ENCODE assay signal across 13 cellular contexts in the genomic region with DNA sequence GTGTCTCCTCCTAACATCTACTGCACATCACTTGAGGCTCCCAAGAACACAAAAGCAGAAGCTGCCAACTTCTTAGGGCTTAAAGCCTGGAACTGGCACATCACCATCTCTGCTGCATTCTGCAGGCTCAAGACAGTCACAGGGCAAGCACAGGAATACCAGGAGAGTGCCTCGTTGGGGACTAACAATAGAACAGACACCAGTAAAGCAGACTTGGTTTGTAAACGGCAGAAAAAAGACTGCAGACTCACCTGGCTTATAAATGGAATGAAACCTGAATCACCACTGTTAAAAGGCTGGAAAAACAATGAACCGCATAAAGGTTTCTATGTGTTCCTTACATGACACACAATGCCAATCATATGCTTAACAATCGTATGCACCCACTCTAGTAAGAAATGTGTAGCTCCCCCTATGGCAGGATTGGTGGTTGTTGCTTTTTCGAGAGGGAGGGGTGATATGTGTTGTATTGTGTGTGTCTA. TPM values are rescaled to one million over a fixed set of nuclear protein-coding genes. Genes with fewer than 3 reads are reported as not detected.
DNase-seq lines count a peak whose midpoint lies in the region; ATAC-seq and TF ChIP-seq lines count a peak whose summit lies in the region.
"Had no signal": no experiment of that assay in that cellular context is flagged by ENCODE, and none has a peak within 500 bp of the region (broad histone marks: within the 10 kb centered on the region; RNA-seq: fewer than 3 reads in every experiment).

No MANE protein-coding gene starts in this region.

- TF ChIP-seq CTCF in chondrocyte (IDR thresholded peaks at IDR 0.05), result peak; percentile 45

- no peaks in the 10 kb centered on the region for H3K36me3 Mint-ChIP-seq in chondrocyte (ENCODE audit: low read depth)
- peaks cover 0 to 3% (median 2%) of the 10 kb centered on the region in 5 donors for H3K36me3 Mint-ChIP-seq in naive thymus-derived CD4-positive, alpha-beta T cell

- H3K36me3 ChIP-seq in naive thymus-derived CD4-positive, alpha-beta T cell (ENCODE audit: control insufficient read depth in 2 of 3, insufficient read depth in 3 of 3, low read length in 3 of 3), result no peaks in the 10 kb centered on the region

- no peaks in the 10 kb centered on the region for H3K9me3 Mint-ChIP-seq in chondrocyte (ENCODE audit: low read depth)
- H3K9me3 Mint-ChIP-seq in naive thymus-derived CD4-positive, alpha-beta T cell, result no peaks in the 10 kb centered on the region
- H3K9me3 Mint-ChIP-seq: T-helper 1 cell treated with Interleukin-12 subunit alpha and Interleukin-12 subunit beta and Interleukin-4 antibody, amounts not matched to agents 30 μg/mL and 1 μg/mL, for 36 hours had no signal

- peaks cover 0 to 9% of the 10 kb centered on the region in 2 donors for H3K4me1 ChIP-seq in naive thymus-derived CD4-positive, alpha-beta T cell (ENCODE audit: control insufficient read depth in 2 of 2, insufficient read depth in 2 of 2, low read length in 2 of 2)

- CTCF ChIA-PET in naive thymus-derived CD4-positive, alpha-beta T cell (lab: Charles Lee), result no interaction called here

- H3K4me3 ChIP-seq in naive thymus-derived CD4-positive, alpha-beta T cell (ENCODE audit: low read length), result no peak overlapping the region
- H3K4me3 ChIP-seq: lung had no signal

- DNase-seq in D341Med (ENCODE audit: low spot score) (peak; percentile 59), NAMALWA (ENCODE audit: low spot score) (peak; percentile 48), chondrocyte (ENCODE audit: low spot score) (no peak), NCI-H345 treated with DMSO at 0.1 percent for 48 hours (lab: John Stamatoyannopoulos, UW; ENCODE audit: unreplicated experiment) (no peak)
- no peak for DNase-seq in naive thymus-derived CD4-positive, alpha-beta T cell
- DNase-seq: activated CD8-positive, alpha-beta memory T cell treated with anti-CD3 and anti-CD28 coated beads, Interleukin-2, amount 50 U/mL, for 48 hours; foreskin melanocyte had no signal

- no peaks in the 10 kb centered on the region for H3K9me3 ChIP-seq in naive thymus-derived CD4-positive, alpha-beta T cell (ENCODE audit: control insufficient read depth in 2 of 3, low read length in 3 of 3)

- H3K27ac ChIP-seq in naive thymus-derived CD4-positive, alpha-beta T cell (ENCODE audit: low read depth, low read length), result no peak overlapping the region

- no peak overlapping the region for H3K4me3 Mint-ChIP-seq in chondrocyte (ENCODE audit: unreplicated experiment)
- H3K4me3 Mint-ChIP-seq in naive thymus-derived CD4-positive, alpha-beta T cell, result peak overlapping the region in 2 of 10 donors; percentile 33 to 45
- H3K4me3 Mint-ChIP-seq: T-helper 1 cell treated with Interleukin-12 subunit alpha and Interleukin-12 subunit beta and Interleukin-4 antibody, amounts not matched to agents 30 μg/mL and 1 μg/mL, for 36 hours had no signal

- H3K4me1 Mint-ChIP-seq in chondrocyte (ENCODE audit: low read depth), result peaks cover 67% of the 10 kb centered on the region
- peaks cover 32 to 79% (median 75%) of the 10 kb centered on the region in 7 donors for H3K4me1 Mint-ChIP-seq in naive thymus-derived CD4-positive, alpha-beta T cell

- ATAC-seq in naive thymus-derived CD4-positive, alpha-beta T cell, result peak; percentile 25
- ATAC-seq in GM19324 (IDR thresholded peaks at IDR 0.05; ENCODE audit: low FRiP score, unreplicated experiment) (no peak), GM19035 (IDR thresholded peaks at IDR 0.05; ENCODE audit: unreplicated experiment) (no peak), HG02642 (IDR thresholded peaks at IDR 0.05; ENCODE audit: poor library complexity, unreplicated experiment) (no peak)
- ATAC-seq: sciatic nerve had no signal

- intact Hi-C loops in naive thymus-derived CD4-positive, alpha-beta T cell (cut with micrococcal nuclease), result no loop called here

- H3K27me3 Mint-ChIP-seq in chondrocyte (ENCODE audit: low read depth), result no peaks in the 10 kb centered on the region
- H3K27me3 Mint-ChIP-seq in naive thymus-derived CD4-positive, alpha-beta T cell, result no peaks in the 10 kb centered on the region

- peak overlapping the region; percentile 32 for H3K27ac Mint-ChIP-seq in chondrocyte (ENCODE audit: unreplicated experiment)
- H3K27ac Mint-ChIP-seq in naive thymus-derived CD4-positive, alpha-beta T cell, result peak overlapping the region in 1 of 9 donors; percentile 38
- H3K27ac Mint-ChIP-seq: T-helper 1 cell treated with Interleukin-12 subunit alpha and Interleukin-12 subunit beta and Interleukin-4 antibody, amounts not matched to agents 30 μg/mL and 1 μg/mL, for 36 hours had no signal

- POLR2A ChIA-PET in naive thymus-derived CD4-positive, alpha-beta T cell (lab: Charles Lee), result no interaction called here

- H3K27me3 ChIP-seq in naive thymus-derived CD4-positive, alpha-beta T cell (ENCODE audit: control insufficient read depth in 2 of 2, insufficient read depth in 2 of 2, low read length in 2 of 2), result no peaks in the 10 kb centered on the region

RNA-seq across cellular contexts. Expression of a gene that starts 12.8 kb away (rescaled TPM):
- 111 to 126 TPM (median 123 TPM) in 3 replicates for total RNA-seq in chondrocyte
- total RNA-seq in naive thymus-derived CD4-positive, alpha-beta T cell, result 10 to 100 TPM; 31.2 to 62.6 (median 40.2) TPM
- 10 to 100 TPM; 57.8 to 59.0 TPM for polyA plus RNA-seq in naive thymus-derived CD4-positive, alpha-beta T cell

Comparison
In these comparisons a context has a peak if more than half of its experiments do, and no peak if none do; other contexts are left out.
1. DNase-seq: peak in D341Med (single experiment) and NAMALWA (single experiment); none in chondrocyte (single experiment), naive thymus-derived CD4-positive, alpha-beta T cell (0 of 9) and NCI-H345 treated with DMSO at 0.1 percent for 48 hours (single experiment).